13 cellular contexts compared by ENCODE assay signal in genomic region chr11:81725691-81726090, GRCh38.
"Had no signal": no experiment of that assay in that cellular context is flagged by ENCODE, and none has a peak within 500 bp of the region (broad histone marks: within the 10 kb centered on the region; RNA-seq: fewer than 3 reads in every experiment).

No MANE protein-coding gene starts in this region.

- H3K36me3 ChIP-seq: adrenal gland, gastrocnemius medialis, thyroid gland, uterus had no signal

- H3K27ac ChIP-seq: adrenal gland, gastrocnemius medialis, thyroid gland, uterus had no signal

- H3K9me3 ChIP-seq: adrenal gland, gastrocnemius medialis, SK-N-SH, uterus had no signal

- H3K4me1 ChIP-seq: adrenal gland, gastrocnemius medialis, thyroid gland, uterus had no signal

- H3K4me1 Mint-ChIP-seq: activated CD4-positive, alpha-beta T cell treated with anti-CD3 and anti-CD28 coated beads, Interleukin-2, amount 10 ng/mL, durations not matched to agents 24 days and 14 days; naive B cell; WTC11 had no signal

- H3K27me3 ChIP-seq: adrenal gland, gastrocnemius medialis, thyroid gland, uterus had no signal

- H3K36me3 Mint-ChIP-seq: naive B cell had no signal

- H3K9ac ChIP-seq: SK-N-SH had no signal

- H3K27ac Mint-ChIP-seq: activated CD4-positive, alpha-beta T cell treated with anti-CD3 and anti-CD28 coated beads, Interleukin-2, amount 10 ng/mL, durations not matched to agents 24 days and 14 days; WTC11 had no signal

- H3K27me3 Mint-ChIP-seq: activated CD4-positive, alpha-beta T cell treated with anti-CD3 and anti-CD28 coated beads, Interleukin-2, amount 10 ng/mL, durations not matched to agents 24 days and 14 days; naive B cell had no signal

- H3K4me3 Mint-ChIP-seq: activated CD4-positive, alpha-beta T cell treated with anti-CD3 and anti-CD28 coated beads, Interleukin-2, amount 10 ng/mL, durations not matched to agents 24 days and 14 days; naive B cell; WTC11 had no signal

- DNase-seq: activated CD4-positive, alpha-beta T cell treated with anti-CD3 and anti-CD28 coated beads, Interleukin-2, amount 10 ng/mL, durations not matched to agents 24 days and 14 days; activated naive CD4-positive, alpha-beta T cell treated with Interleukin-2 at 50 U/mL for 16 hours; adrenal gland; cortex of kidney; gastrocnemius medialis; midbrain; naive B cell; retina; SK-N-SH; small intestine; thyroid gland; uterus had no signal

- FAIRE-seq: small intestine had no signal

- H3K4me3 ChIP-seq: adrenal gland, gastrocnemius medialis, thyroid gland, uterus had no signal

- H3K4me2 ChIP-seq: SK-N-SH had no signal
